1 cellular context compared by ENCODE assay signal in the genomic region with DNA sequence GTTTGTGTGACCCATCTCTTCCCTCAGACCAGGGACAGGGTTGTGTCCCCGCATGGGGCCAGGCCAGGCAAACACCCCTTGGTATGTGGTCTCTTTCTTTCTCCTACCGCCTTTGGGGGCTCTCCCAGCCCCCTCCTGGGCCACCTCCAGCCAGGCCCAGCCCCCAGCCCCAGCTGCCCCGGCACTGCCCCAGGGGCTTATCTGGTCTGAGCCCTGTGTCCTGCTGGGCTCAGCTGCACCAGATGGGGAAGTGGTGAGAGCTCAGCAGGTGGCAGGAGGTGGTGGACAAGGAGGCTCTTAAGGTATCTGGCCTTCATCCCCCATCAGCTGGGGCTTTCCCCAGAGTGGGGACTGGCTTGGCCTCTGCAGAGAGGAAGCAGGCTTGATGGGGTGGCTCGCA.
TF ChIP-seq lines count a peak whose summit lies in the region.

No MANE protein-coding gene starts in this region.

TF ChIP-seq in HEK293, 187 proteins besides CTCF, POLR2A, EP300 and RAD21 (continued from another document):
- TF ChIP-seq ZNF549 (tag by site-specific recombination; IDR thresholded peaks at IDR 0.05) (no peak), ZIC2 (tag by site-specific recombination; IDR thresholded peaks at IDR 0.05) (peak; percentile 99), ZNF274 (IDR thresholded peaks at IDR 0.05; ENCODE audit: low read length) (no peak), ZNF274 (tag by site-specific recombination; IDR thresholded peaks at IDR 0.05; ENCODE audit: borderline replicate concordance) (no peak), ZNF830 (tag by site-specific recombination; IDR thresholded peaks at IDR 0.05; ENCODE audit: low read depth) (no peak), SCRT2 (tag by site-specific recombination; IDR thresholded peaks at IDR 0.05) (no peak), ZNF341 (tag by site-specific recombination; IDR thresholded peaks at IDR 0.05; ENCODE audit: low read depth) (0 out of 2 replicates have a peak, but pooled peaks have one; percentile 21), YY2 (tag by site-specific recombination; IDR thresholded peaks at IDR 0.05) (no peak)
